2 cellular contexts compared by ENCODE assay signal in genomic region chr4:41145571-41146078, GRCh38.
TF ChIP-seq lines count a peak whose summit lies in the region.

No MANE protein-coding gene starts in this region.

TF ChIP-seq in SK-N-SH, 30 proteins besides CTCF, POLR2A, EP300 and RAD21 (continued from another document):
- TF ChIP-seq, protein P1, sequence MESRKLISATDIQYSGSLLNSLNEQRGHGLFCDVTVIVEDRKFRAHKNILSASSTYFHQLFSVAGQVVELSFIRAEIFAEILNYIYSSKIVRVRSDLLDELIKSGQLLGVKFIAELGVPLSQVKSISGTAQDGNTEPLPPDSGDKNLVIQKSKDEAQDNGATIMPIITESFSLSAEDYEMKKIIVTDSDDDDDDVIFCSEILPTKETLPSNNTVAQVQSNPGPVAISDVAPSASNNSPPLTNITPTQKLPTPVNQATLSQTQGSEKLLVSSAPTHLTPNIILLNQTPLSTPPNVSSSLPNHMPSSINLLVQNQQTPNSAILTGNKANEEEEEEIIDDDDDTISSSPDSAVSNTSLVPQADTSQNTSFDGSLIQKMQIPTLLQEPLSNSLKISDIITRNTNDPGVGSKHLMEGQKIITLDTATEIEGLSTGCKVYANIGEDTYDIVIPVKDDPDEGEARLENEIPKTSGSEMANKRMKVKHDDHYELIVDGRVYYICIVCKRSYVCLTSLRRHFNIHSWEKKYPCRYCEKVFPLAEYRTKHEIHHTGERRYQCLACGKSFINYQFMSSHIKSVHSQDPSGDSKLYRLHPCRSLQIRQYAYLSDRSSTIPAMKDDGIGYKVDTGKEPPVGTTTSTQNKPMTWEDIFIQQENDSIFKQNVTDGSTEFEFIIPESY (IDR thresholded peaks at IDR 0.05; ENCODE audit: borderline replicate concordance, low read depth), result no peak

TF ChIP-seq in SK-N-SH treated with all-trans-retinoic acid at 6 μM for 48 hours, 23 proteins besides CTCF, POLR2A, EP300 and RAD21 (continued from another document):
- TF ChIP-seq POU6F1 (CRISPR knock-in tag; IDR thresholded peaks at IDR 0.05; ENCODE audit: borderline replicate concordance, low read depth), result no peak
